2 cellular contexts compared by ENCODE assay signal in the genomic region with DNA sequence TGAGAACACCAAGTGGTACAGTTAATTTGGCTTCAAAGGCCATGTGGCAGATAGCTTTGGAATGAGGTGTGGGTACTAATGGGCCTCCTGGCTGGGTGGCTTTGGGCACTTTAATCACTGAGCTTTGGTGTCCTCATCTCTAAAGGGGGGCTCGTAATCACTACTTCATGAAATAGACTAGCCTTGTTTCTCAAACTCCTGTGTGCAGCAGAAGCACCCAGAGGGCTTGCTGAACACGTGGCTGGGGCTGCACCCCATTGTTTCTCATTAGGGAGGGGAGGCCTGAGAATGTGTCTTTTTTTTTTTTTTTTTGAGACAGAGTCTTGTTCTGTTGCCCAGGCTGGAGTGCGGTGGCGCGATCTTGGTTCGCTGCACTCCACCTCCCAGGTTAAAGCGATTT.
TF ChIP-seq lines count a peak whose summit lies in the region.

No MANE protein-coding gene starts in this region.

TF ChIP-seq in GM23338, 12 proteins besides CTCF, POLR2A, EP300 and RAD21:
- no peak for TF ChIP-seq STAT1 (IDR thresholded peaks at IDR 0.05; ENCODE audit: unreplicated experiment)
- TF ChIP-seq EZH2phosphoT487 (IDR thresholded peaks at IDR 0.05; ENCODE audit: unreplicated experiment), result no peak
- no peak for TF ChIP-seq NANOG (IDR thresholded peaks at IDR 0.05; ENCODE audit: borderline replicate concordance)
- no peak for TF ChIP-seq EZH2 (IDR thresholded peaks at IDR 0.05; ENCODE audit: low read depth, unreplicated experiment)
- TF ChIP-seq, protein P1, sequence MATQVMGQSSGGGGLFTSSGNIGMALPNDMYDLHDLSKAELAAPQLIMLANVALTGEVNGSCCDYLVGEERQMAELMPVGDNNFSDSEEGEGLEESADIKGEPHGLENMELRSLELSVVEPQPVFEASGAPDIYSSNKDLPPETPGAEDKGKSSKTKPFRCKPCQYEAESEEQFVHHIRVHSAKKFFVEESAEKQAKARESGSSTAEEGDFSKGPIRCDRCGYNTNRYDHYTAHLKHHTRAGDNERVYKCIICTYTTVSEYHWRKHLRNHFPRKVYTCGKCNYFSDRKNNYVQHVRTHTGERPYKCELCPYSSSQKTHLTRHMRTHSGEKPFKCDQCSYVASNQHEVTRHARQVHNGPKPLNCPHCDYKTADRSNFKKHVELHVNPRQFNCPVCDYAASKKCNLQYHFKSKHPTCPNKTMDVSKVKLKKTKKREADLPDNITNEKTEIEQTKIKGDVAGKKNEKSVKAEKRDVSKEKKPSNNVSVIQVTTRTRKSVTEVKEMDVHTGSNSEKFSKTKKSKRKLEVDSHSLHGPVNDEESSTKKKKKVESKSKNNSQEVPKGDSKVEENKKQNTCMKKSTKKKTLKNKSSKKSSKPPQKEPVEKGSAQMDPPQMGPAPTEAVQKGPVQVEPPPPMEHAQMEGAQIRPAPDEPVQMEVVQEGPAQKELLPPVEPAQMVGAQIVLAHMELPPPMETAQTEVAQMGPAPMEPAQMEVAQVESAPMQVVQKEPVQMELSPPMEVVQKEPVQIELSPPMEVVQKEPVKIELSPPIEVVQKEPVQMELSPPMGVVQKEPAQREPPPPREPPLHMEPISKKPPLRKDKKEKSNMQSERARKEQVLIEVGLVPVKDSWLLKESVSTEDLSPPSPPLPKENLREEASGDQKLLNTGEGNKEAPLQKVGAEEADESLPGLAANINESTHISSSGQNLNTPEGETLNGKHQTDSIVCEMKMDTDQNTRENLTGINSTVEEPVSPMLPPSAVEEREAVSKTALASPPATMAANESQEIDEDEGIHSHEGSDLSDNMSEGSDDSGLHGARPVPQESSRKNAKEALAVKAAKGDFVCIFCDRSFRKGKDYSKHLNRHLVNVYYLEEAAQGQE (IDR thresholded peaks at IDR 0.05; ENCODE audit: unreplicated experiment), result no peak
- no peak for TF ChIP-seq CREB1 (CRISPR knock-in tag; IDR thresholded peaks at IDR 0.05; ENCODE audit: low read depth)
- TF ChIP-seq POLR2AphosphoS5 (IDR thresholded peaks at IDR 0.05; ENCODE audit: low read depth), result no peak
- no peak for TF ChIP-seq ZNF331 (CRISPR knock-in tag; IDR thresholded peaks at IDR 0.05; ENCODE audit: low read depth)
- no peak for TF ChIP-seq JUNB (IDR thresholded peaks at IDR 0.05; ENCODE audit: unreplicated experiment)

TF ChIP-seq in H1, 55 proteins besides CTCF, POLR2A, EP300 and RAD21:
- TF ChIP-seq, protein P2, sequence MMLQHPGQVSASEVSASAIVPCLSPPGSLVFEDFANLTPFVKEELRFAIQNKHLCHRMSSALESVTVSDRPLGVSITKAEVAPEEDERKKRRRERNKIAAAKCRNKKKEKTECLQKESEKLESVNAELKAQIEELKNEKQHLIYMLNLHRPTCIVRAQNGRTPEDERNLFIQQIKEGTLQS (IDR thresholded peaks at IDR 0.05; ENCODE audit: insufficient read depth, low read depth, low read length), result no peak
- TF ChIP-seq RXRA (IDR thresholded peaks at IDR 0.05; ENCODE audit: insufficient read depth, low read depth, low read length), result no peak
- TF ChIP-seq MAFK (IDR thresholded peaks at IDR 0.05; ENCODE audit: low read depth, low read length), result no peak
- TF ChIP-seq JUN (IDR thresholded peaks at IDR 0.05; ENCODE audit: low read depth, low read length), result no peak
- TF ChIP-seq CBX8 (IDR thresholded peaks at IDR 0.05; ENCODE audit: borderline replicate concordance, low read depth, low read length), result no peak
- no peak for TF ChIP-seq YY1 (IDR thresholded peaks at IDR 0.05; ENCODE audit: low read depth, low read length)
- no peak for TF ChIP-seq POLR2AphosphoS5 (IDR thresholded peaks at IDR 0.05; ENCODE audit: low read depth, low read length)
- TF ChIP-seq ASH2L (IDR thresholded peaks at IDR 0.05; ENCODE audit: low read length), result no peak
- TF ChIP-seq SIRT6 (IDR thresholded peaks at IDR 0.05; ENCODE audit: low read length), result no peak
- TF ChIP-seq, protein P3, sequence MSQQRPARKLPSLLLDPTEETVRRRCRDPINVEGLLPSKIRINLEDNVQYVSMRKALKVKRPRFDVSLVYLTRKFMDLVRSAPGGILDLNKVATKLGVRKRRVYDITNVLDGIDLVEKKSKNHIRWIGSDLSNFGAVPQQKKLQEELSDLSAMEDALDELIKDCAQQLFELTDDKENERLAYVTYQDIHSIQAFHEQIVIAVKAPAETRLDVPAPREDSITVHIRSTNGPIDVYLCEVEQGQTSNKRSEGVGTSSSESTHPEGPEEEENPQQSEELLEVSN (IDR thresholded peaks at IDR 0.05), result no peak
- TF ChIP-seq HDAC6 (IDR thresholded peaks at IDR 0.05; ENCODE audit: low read depth, low read length), result no peak
- TF ChIP-seq GABPA (IDR thresholded peaks at IDR 0.05; ENCODE audit: borderline replicate concordance, insufficient read depth, low read length), result no peak
- TF ChIP-seq SIN3A (conservative IDR thresholded peaks at IDR 0.05 in 1 of 2, IDR thresholded peaks at IDR 0.05 in 1 of 2; ENCODE audit: low read depth in 1 of 2, low read length in 2 of 2), result no peak
- TF ChIP-seq EZH2 (IDR thresholded peaks at IDR 0.05; ENCODE audit: low read depth, low read length, severe bottlenecking), result no peak
